ENCODE assay signal across 11 cellular contexts in the genomic region with DNA sequence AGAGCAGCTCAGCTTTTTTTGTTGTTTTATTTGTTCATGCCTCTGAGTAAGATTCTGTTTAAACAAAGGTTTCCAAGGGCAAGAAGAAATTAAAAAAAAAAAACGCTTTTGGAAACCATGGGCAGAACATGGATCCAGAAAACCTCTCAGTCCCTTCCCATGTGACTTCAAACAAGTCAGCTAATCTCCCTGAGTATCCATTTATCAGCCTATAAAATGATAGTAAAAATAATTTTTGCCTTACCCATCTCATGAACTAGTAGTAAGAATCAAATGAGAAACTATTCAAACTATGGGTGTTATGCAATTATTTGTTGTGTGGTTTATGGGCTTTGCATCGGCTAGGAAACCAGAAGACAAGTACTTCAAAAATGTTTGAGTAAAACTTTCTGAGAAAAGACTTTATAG. TPM values are rescaled to one million over a fixed set of nuclear protein-coding genes. Genes with fewer than 3 reads are reported as not detected.
A peak's percentile ranks its signal among the peaks of the same experiment; 100 is the strongest.
DNase-seq lines count a peak whose midpoint lies in the region; ATAC-seq and TF ChIP-seq lines count a peak whose summit lies in the region.
"Had no signal": no experiment of that assay in that cellular context is flagged by ENCODE, and none has a peak within 500 bp of the region (broad histone marks: within the 10 kb centered on the region; RNA-seq: fewer than 3 reads in every experiment).

No MANE protein-coding gene starts in this region.

- intact Hi-C loops in right lobe of liver (cut with DNase I) = no loop called here

- no peaks in the 10 kb centered on the region for H3K9me3 ChIP-seq in HEK293 (ENCODE audit: control insufficient read depth, insufficient read depth, low read depth, low read length)
- no peaks in the 10 kb centered on the region for H3K9me3 ChIP-seq in right lobe of liver
- H3K9me3 ChIP-seq in upper lobe of left lung = no peaks in the 10 kb centered on the region

- H3K27me3 Mint-ChIP-seq in naive thymus-derived CD8-positive, alpha-beta T cell = peaks cover 0 to 3% (median 0%) of the 10 kb centered on the region in 5 donors
- H3K27me3 Mint-ChIP-seq: activated naive CD8-positive, alpha-beta T cell had no signal

- no peak overlapping the region for H3K27ac Mint-ChIP-seq in naive thymus-derived CD8-positive, alpha-beta T cell
- H3K27ac Mint-ChIP-seq: activated naive CD8-positive, alpha-beta T cell; CD8-positive, alpha-beta T cell; H9 had no signal

- 8% methylated on average over 2 of the region's 2 CpGs for WGBS in right lobe of liver (ENCODE audit: insufficient coverage, low coverage, low lambda C conversion rate, missing lambda C conversion rate)
- WGBS in upper lobe of left lung, 2 donors = 22 to 28% methylated on average over 2 of the region's 2 CpGs

- H3K4me3 Mint-ChIP-seq in naive thymus-derived CD8-positive, alpha-beta T cell = no peak overlapping the region
- H3K4me3 Mint-ChIP-seq: activated naive CD8-positive, alpha-beta T cell; CD8-positive, alpha-beta T cell; H9 had no signal

- H3K36me3 ChIP-seq in HEK293 (ENCODE audit: control insufficient read depth in 2 of 2, insufficient read depth in 1 of 2, low read length in 2 of 2) (no peaks in the 10 kb centered on the region), right lobe of liver (no peaks in the 10 kb centered on the region), upper lobe of left lung (no peaks in the 10 kb centered on the region)

- CTCF ChIA-PET in HEK293 (lab: Yijun Ruan, JAX) = interaction anchor here (0.8 to 1.5 kb wide), 2 partner anchors 20 to 33 kb away, joined by 3 to 6 read pairs; no protein-coding TSS in a partner anchor

- peak; percentile 78 to 83 for DNase-seq in cardiac fibroblast (ENCODE audit: low read depth in 2 of 2)
- DNase-seq in right lobe of liver = no peak
- DNase-seq in upper lobe of left lung = no peak
- DNase-seq in NCI-H446 (lab: John Stamatoyannopoulos, UW) = no peak
- no peak for DNase-seq in naive thymus-derived CD8-positive, alpha-beta T cell
- DNase-seq: CD8-positive, alpha-beta T cell; H9; stimulated activated naive CD4-positive, alpha-beta T cell treated with Interleukin-2 at 50 U/mL for 16 hours had no signal

- ATAC-seq in right lobe of liver (peak in 3 of 4 donors; percentile 33 to 60 (median 47)), upper lobe of left lung (ENCODE audit: low FRiP score in 2 of 2) (peak in 1 of 2 donors; percentile 63), HG03045 (IDR thresholded peaks at IDR 0.05; ENCODE audit: unreplicated experiment) (no peak)
- no peak for ATAC-seq in naive thymus-derived CD8-positive, alpha-beta T cell
- ATAC-seq: CD8-positive, alpha-beta T cell had no signal

- H3K4me1 ChIP-seq in HEK293 (ENCODE audit: control insufficient read depth, insufficient read depth, low read length) = peaks cover 18% of the 10 kb centered on the region
- H3K4me1 ChIP-seq in right lobe of liver = peaks cover 0 to 16% (median 2%) of the 10 kb centered on the region in 4 donors
- H3K4me1 ChIP-seq in upper lobe of left lung = peaks cover 18 to 61% (median 38%) of the 10 kb centered on the region in 4 donors

- H3K36me3 Mint-ChIP-seq in naive thymus-derived CD8-positive, alpha-beta T cell = no peaks in the 10 kb centered on the region
- H3K36me3 Mint-ChIP-seq: activated naive CD8-positive, alpha-beta T cell; CD8-positive, alpha-beta T cell had no signal

- H3K4me1 Mint-ChIP-seq in naive thymus-derived CD8-positive, alpha-beta T cell = no peaks in the 10 kb centered on the region

- POLR2A ChIA-PET in HEK293 (lab: Yijun Ruan, JAX) = interaction anchor here (3.0 kb wide), 1 partner anchor 28 kb away, joined by 18 read pairs; a partner anchor contains a TSS
- POLR2A ChIA-PET in naive thymus-derived CD8-positive, alpha-beta T cell (lab: Charles Lee) = no interaction called here

- TF ChIP-seq POLR2A in right lobe of liver (IDR thresholded peaks at IDR 0.05) = no peak
- TF ChIP-seq POLR2A in upper lobe of left lung (IDR thresholded peaks at IDR 0.05) = no peak

- peaks cover 0 to 3% (median 0%) of the 10 kb centered on the region in 9 donors for H3K9me3 Mint-ChIP-seq in naive thymus-derived CD8-positive, alpha-beta T cell
- H3K9me3 Mint-ChIP-seq: CD8-positive, alpha-beta T cell; H9 had no signal

- H3K4me3 ChIP-seq in HEK293 (ENCODE audit: low read depth, low read length) (no peak overlapping the region), cardiac fibroblast (replicated peaks in 1 of 2; ENCODE audit: low read depth in 2 of 2, low read length in 2 of 2) (no peak overlapping the region), right lobe of liver (no peak overlapping the region), upper lobe of left lung (no peak overlapping the region)

- TF ChIP-seq EP300 in upper lobe of left lung (IDR thresholded peaks at IDR 0.05) = no peak

- no peak for TF ChIP-seq CTCF in HEK293 (tag by site-specific recombination; IDR thresholded peaks at IDR 0.05)
- no peak for TF ChIP-seq CTCF in cardiac fibroblast (IDR thresholded peaks at IDR 0.05; ENCODE audit: low read depth, low read length)
- TF ChIP-seq CTCF in right lobe of liver (IDR thresholded peaks at IDR 0.05) = no peak
- TF ChIP-seq CTCF in upper lobe of left lung (IDR thresholded peaks at IDR 0.05) = no peak

- H3K27ac ChIP-seq in HEK293 (ENCODE audit: extremely low read depth, low read depth, low read length) = no peak overlapping the region
- H3K27ac ChIP-seq in right lobe of liver = no peak overlapping the region
- H3K27ac ChIP-seq in upper lobe of left lung = peak overlapping the region in 3 of 4 donors; percentile 32 to 73 (median 38)

- no peaks in the 10 kb centered on the region for H3K27me3 ChIP-seq in right lobe of liver
- H3K27me3 ChIP-seq in upper lobe of left lung = no peaks in the 10 kb centered on the region

TF ChIP-seq in HEK293, 187 proteins besides CTCF, POLR2A, EP300 and RAD21:
- TF ChIP-seq ZNF571 (tag by site-specific recombination; IDR thresholded peaks at IDR 0.05) = no peak
- no peak for TF ChIP-seq OSR2 (tag by site-specific recombination; IDR thresholded peaks at IDR 0.05)
- no peak for TF ChIP-seq GLI2 (tag by site-specific recombination; IDR thresholded peaks at IDR 0.05; ENCODE audit: borderline replicate concordance, low read depth)
- TF ChIP-seq ZNF510 (tag by site-specific recombination; IDR thresholded peaks at IDR 0.05; ENCODE audit: insufficient replicate concordance) = no peak
- TF ChIP-seq, protein P1, sequence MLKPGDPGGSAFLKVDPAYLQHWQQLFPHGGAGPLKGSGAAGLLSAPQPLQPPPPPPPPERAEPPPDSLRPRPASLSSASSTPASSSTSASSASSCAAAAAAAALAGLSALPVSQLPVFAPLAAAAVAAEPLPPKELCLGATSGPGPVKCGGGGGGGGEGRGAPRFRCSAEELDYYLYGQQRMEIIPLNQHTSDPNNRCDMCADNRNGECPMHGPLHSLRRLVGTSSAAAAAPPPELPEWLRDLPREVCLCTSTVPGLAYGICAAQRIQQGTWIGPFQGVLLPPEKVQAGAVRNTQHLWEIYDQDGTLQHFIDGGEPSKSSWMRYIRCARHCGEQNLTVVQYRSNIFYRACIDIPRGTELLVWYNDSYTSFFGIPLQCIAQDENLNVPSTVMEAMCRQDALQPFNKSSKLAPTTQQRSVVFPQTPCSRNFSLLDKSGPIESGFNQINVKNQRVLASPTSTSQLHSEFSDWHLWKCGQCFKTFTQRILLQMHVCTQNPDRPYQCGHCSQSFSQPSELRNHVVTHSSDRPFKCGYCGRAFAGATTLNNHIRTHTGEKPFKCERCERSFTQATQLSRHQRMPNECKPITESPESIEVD (tag by site-specific recombination; IDR thresholded peaks at IDR 0.05) = peak; percentile 49; the same call in 1 of the 2 replicates

RNA-seq across cellular contexts. Expression of a gene that starts 27.6 kb away (rescaled TPM):
- total RNA-seq in right lobe of liver = 1 to 10 TPM in 4 of 6 experiments, under 1 TPM in 2; 0.67 to 2.8 (median 1.1) TPM
- total RNA-seq in upper lobe of left lung = 10 to 100 TPM; 10.2 to 72.7 (median 36.6) TPM
- total RNA-seq in naive thymus-derived CD8-positive, alpha-beta T cell = under 1 TPM in 1 of 2 experiments, not detected in 1; 0.33 TPM
- not detected for polyA plus RNA-seq in naive thymus-derived CD8-positive, alpha-beta T cell
- total RNA-seq: CD8-positive, alpha-beta T cell had no signal

Comparison
In these comparisons a context has a peak if more than half of its experiments do, and no peak if none do; other contexts are left out.
1. H3K27ac ChIP-seq: peak in upper lobe of left lung (3 of 4); none in HEK293 (single experiment) and right lobe of liver (0 of 3).
2. DNase-seq: peak in cardiac fibroblast (2 of 2); none in right lobe of liver (0 of 3), upper lobe of left lung (0 of 2), NCI-H446 (0 of 2) and naive thymus-derived CD8-positive, alpha-beta T cell (0 of 10).
3. ATAC-seq: peak in right lobe of liver (3 of 4); none in naive thymus-derived CD8-positive, alpha-beta T cell (0 of 2) and HG03045 (single experiment).